Comparison of ENCODE assay signal across 8 cellular contexts in genomic region chr1:204287466-204287881, GRCh38.
DNase-seq lines count a peak whose midpoint lies in the region; ATAC-seq lines count a peak whose summit lies in the region.

No MANE protein-coding gene starts in this region.

- DNase-seq in SKM-1 treated with dmso at 0.1 percent for 144 hours (lab: John Stamatoyannopoulos, UW; ENCODE audit: unreplicated experiment), result peak; percentile 55
- DNase-seq in SKM-1 (lab: John Stamatoyannopoulos, UW; ENCODE audit: unreplicated experiment), result no peak
- DNase-seq in activated naive CD8-positive, alpha-beta T cell treated with anti-CD3 and anti-CD28 coated beads, Interleukin-2, amount 10 ng/mL, durations not matched to agents 7 days and 5 days, result no peak
- no peak for DNase-seq in left colon
- DNase-seq in superior temporal gyrus (ENCODE audit: extremely low spot score), result peak; percentile 73
- no peak for DNase-seq in NCI-H146 treated with DMSO at 0.1 percent for 48 hours (lab: John Stamatoyannopoulos, UW; ENCODE audit: unreplicated experiment)
- no peak for DNase-seq in HUDEP-2 (lab: John Stamatoyannopoulos, UW; ENCODE audit: unreplicated experiment in 76 of 76)

- peaks cover 33% of the 10 kb centered on the region for H3K27me3 Mint-ChIP-seq in activated naive CD8-positive, alpha-beta T cell treated with anti-CD3 and anti-CD28 coated beads, Interleukin-2, amount 10 ng/mL, durations not matched to agents 7 days and 5 days

- intact Hi-C loops in left colon (cut with DNase I, micrococcal nuclease), result no loop called here

- H3K4me3 Mint-ChIP-seq in activated naive CD8-positive, alpha-beta T cell treated with anti-CD3 and anti-CD28 coated beads, Interleukin-2, amount 10 ng/mL, durations not matched to agents 7 days and 5 days, result peak overlapping the region; percentile 73

- no peaks in the 10 kb centered on the region for H3K36me3 Mint-ChIP-seq in activated naive CD8-positive, alpha-beta T cell treated with anti-CD3 and anti-CD28 coated beads, Interleukin-2, amount 10 ng/mL, durations not matched to agents 7 days and 5 days

- peak overlapping the region; percentile 14 for H3K27ac Mint-ChIP-seq in activated naive CD8-positive, alpha-beta T cell treated with anti-CD3 and anti-CD28 coated beads, Interleukin-2, amount 10 ng/mL, durations not matched to agents 7 days and 5 days

- ATAC-seq in activated naive CD8-positive, alpha-beta T cell treated with anti-CD3 and anti-CD28 coated beads, Interleukin-2, amount 10 ng/mL, durations not matched to agents 7 days and 5 days (ENCODE audit: low read depth), result no peak
- peak; percentile 3 for ATAC-seq in left colon
- no peak for ATAC-seq in GM18502 (IDR thresholded peaks at IDR 0.05; ENCODE audit: poor library complexity, unreplicated experiment)

- H3K9me3 Mint-ChIP-seq in activated naive CD8-positive, alpha-beta T cell treated with anti-CD3 and anti-CD28 coated beads, Interleukin-2, amount 10 ng/mL, durations not matched to agents 7 days and 5 days, result no peaks in the 10 kb centered on the region

- POLR2A ChIA-PET in activated naive CD8-positive, alpha-beta T cell treated with anti-CD3 and anti-CD28 coated beads, Interleukin-2, amount 10 ng/mL, durations not matched to agents 7 days and 5 days (lab: Charles Lee), result no interaction called here

- H3K4me1 Mint-ChIP-seq in activated naive CD8-positive, alpha-beta T cell treated with anti-CD3 and anti-CD28 coated beads, Interleukin-2, amount 10 ng/mL, durations not matched to agents 7 days and 5 days, result peaks cover 18% of the 10 kb centered on the region

Comparison
In these comparisons a context has a peak if more than half of its experiments do, and no peak if none do; other contexts are left out.
1. DNase-seq: peak in SKM-1 treated with dmso at 0.1 percent for 144 hours (single experiment) and superior temporal gyrus (single experiment); none in SKM-1 (single experiment), activated naive CD8-positive, alpha-beta T cell treated with anti-CD3 and anti-CD28 coated beads, Interleukin-2, amount 10 ng/mL, durations not matched to agents 7 days and 5 days (single experiment), left colon (0 of 2), NCI-H146 treated with DMSO at 0.1 percent for 48 hours (single experiment) and HUDEP-2 (0 of 76).